In genomic region chr20:34637245-34638185, GRCh38 we compare ENCODE assay signal across 12 cellular contexts. TPM values are rescaled to one million over a fixed set of nuclear protein-coding genes. Genes with fewer than 3 reads are reported as not detected.
DNase-seq lines count a peak whose midpoint lies in the region; ATAC-seq, FAIRE-seq and TF ChIP-seq lines count a peak whose summit lies in the region.
"Had no signal": no experiment of that assay in that cellular context is flagged by ENCODE, and none has a peak within 500 bp of the region (broad histone marks: within the 10 kb centered on the region; RNA-seq: fewer than 3 reads in every experiment).

No MANE protein-coding gene starts in this region.

- TF ChIP-seq CTCF in D721Med (IDR thresholded peaks at IDR 0.05; ENCODE audit: insufficient read depth, missing control alignments) (no peak), GM20000 (IDR thresholded peaks at IDR 0.05; ENCODE audit: extremely low read depth, missing control alignments) (no peak)

- FAIRE-seq in frontal cortex (lab: Jason Lieb, UNC) (peak; percentile 92), D721Med (lab: Jason Lieb, UNC) (no peak)

- DNase-seq in AG08396 (ENCODE audit: low spot score) (peak; percentile 67), frontal cortex (ENCODE audit: low spot score in 2 of 2) (peak; percentile 18 to 34), occipital lobe (lab: John Stamatoyannopoulos, UW) (peak; percentile 44), KG1 (lab: John Stamatoyannopoulos, UW) (no peak), D721Med (ENCODE audit: insufficient read length, low spot score) (no peak), GM20000 (ENCODE audit: low spot score) (no peak)
- DNase-seq: activated gamma-delta T cell, AML-193, NCI-H446 had no signal

- no peak for ATAC-seq in HG02970 (IDR thresholded peaks at IDR 0.05; ENCODE audit: low FRiP score, unreplicated experiment)

- H3K27ac ChIP-seq in angular gyrus (ENCODE audit: low read depth, low read length): peak overlapping the region; percentile 99
- H3K27ac ChIP-seq: thoracic aorta had no signal

RNA-seq across cellular contexts. Expression of gene PIGU, which starts 39.4 kb away (rescaled TPM):
- total RNA-seq in frontal cortex (13.9 TPM), occipital lobe (14.8 TPM)

Comparison
In these comparisons a context has a peak if more than half of its experiments do, and no peak if none do; other contexts are left out.
1. DNase-seq: peak in AG08396 (single experiment), frontal cortex (2 of 2) and occipital lobe (single experiment); none in KG1 (single experiment), D721Med (single experiment) and GM20000 (single experiment).